ENCODE assay signal across 23 cellular contexts in genomic region chr14:71745072-71745471, GRCh38.
"Had no signal": no experiment of that assay in that cellular context is flagged by ENCODE, and none has a peak within 500 bp of the region (broad histone marks: within the 10 kb centered on the region; RNA-seq: fewer than 3 reads in every experiment).

No MANE protein-coding gene starts in this region.

- H3K4me2 ChIP-seq: smooth muscle cell had no signal

- H3K4me3 Mint-ChIP-seq: mesothelial cell of epicardium; naive B cell; natural killer cell; stimulated activated memory B cell treated with anti-CD40 and anti-IgM and Interleukin-4, amounts not matched to agents 10 μg/mL and 1 μg/mL and 100 μg/mL, for 72 hours; stimulated activated naive CD8-positive, alpha-beta T cell treated with anti-CD3 and anti-CD28 coated beads, Interleukin-15, amount 100 ng/mL, for 72 hours; type B pancreatic cell had no signal

- FAIRE-seq: pancreas had no signal

- ATAC-seq: left ventricle myocardium superior; natural killer cell; pancreas; right lobe of liver; stimulated activated memory B cell treated with anti-CD40 and anti-IgM and Interleukin-4, amounts not matched to agents 10 μg/mL and 1 μg/mL and 100 μg/mL, for 72 hours; stimulated activated naive CD8-positive, alpha-beta T cell treated with anti-CD3 and anti-CD28 coated beads, Interleukin-15, amount 100 ng/mL, for 72 hours had no signal

- H3K27ac Mint-ChIP-seq: mesothelial cell of epicardium; naive B cell; natural killer cell; stimulated activated memory B cell treated with anti-CD40 and anti-IgM and Interleukin-4, amounts not matched to agents 10 μg/mL and 1 μg/mL and 100 μg/mL, for 72 hours; stimulated activated naive CD8-positive, alpha-beta T cell treated with anti-CD3 and anti-CD28 coated beads, Interleukin-15, amount 100 ng/mL, for 72 hours; type B pancreatic cell had no signal

- H3K4me1 Mint-ChIP-seq: naive B cell; natural killer cell; stimulated activated memory B cell treated with anti-CD40 and anti-IgM and Interleukin-4, amounts not matched to agents 10 μg/mL and 1 μg/mL and 100 μg/mL, for 72 hours; stimulated activated naive CD8-positive, alpha-beta T cell treated with anti-CD3 and anti-CD28 coated beads, Interleukin-15, amount 100 ng/mL, for 72 hours had no signal

- H3K27ac ChIP-seq: pancreas, right atrium auricular region, right lobe of liver, tibial nerve, uterus had no signal

- DNase-seq: hypothalamus; islet precursor cell; left ventricle myocardium superior; mesendoderm; naive B cell; natural killer cell; pancreas; right lobe of liver; stimulated activated CD4-positive, alpha-beta T cell treated with anti-CD3 and anti-CD28 coated beads, Interleukin-1b, Interleukin-23, amount 100 ng/mL, for 48 hours; stimulated activated CD4-positive, alpha-beta T cell treated with anti-CD3 and anti-CD28 coated beads, Interleukin-2, amount 100 ng/mL, for 48 hours; stimulated activated CD4-positive, alpha-beta T cell treated with anti-CD3 and anti-CD28 coated beads, Interleukin-4, amount 100 ng/mL, for 4 hours; stimulated activated CD8-positive, alpha-beta memory T cell treated with anti-CD3 and anti-CD28 coated beads, Interleukin-4, amount 100 ng/mL, for 48 hours; stimulated activated naive CD4-positive, alpha-beta T cell treated with Interleukin-2 at 50 U/mL for 16 hours; stimulated activated naive CD8-positive, alpha-beta T cell treated with anti-CD3 and anti-CD28 coated beads, Interleukin-15, amount 100 ng/mL, for 72 hours; substantia nigra; uterus had no signal

- H3K9me3 ChIP-seq: pancreas, right lobe of liver had no signal

- H3K27me3 Mint-ChIP-seq: stimulated activated memory B cell treated with anti-CD40 and anti-IgM and Interleukin-4, amounts not matched to agents 10 μg/mL and 1 μg/mL and 100 μg/mL, for 72 hours; stimulated activated naive CD8-positive, alpha-beta T cell treated with anti-CD3 and anti-CD28 coated beads, Interleukin-15, amount 100 ng/mL, for 72 hours had no signal

- H3K4me1 ChIP-seq: pancreas, right atrium auricular region, right lobe of liver, uterus had no signal

- H3K4me3 ChIP-seq: lung, pancreas, right atrium auricular region, right lobe of liver, smooth muscle cell, tibial nerve, uterus had no signal

- H3K9me3 Mint-ChIP-seq: natural killer cell; stimulated activated memory B cell treated with anti-CD40 and anti-IgM and Interleukin-4, amounts not matched to agents 10 μg/mL and 1 μg/mL and 100 μg/mL, for 72 hours had no signal

- H3K36me3 ChIP-seq: pancreas, right atrium auricular region, right lobe of liver, tibial nerve, uterus had no signal

- H3K27me3 ChIP-seq: pancreas, right atrium auricular region, right lobe of liver, tibial nerve, uterus had no signal

- H3K36me3 Mint-ChIP-seq: natural killer cell, type B pancreatic cell had no signal
